7 cellular contexts compared by ENCODE assay signal in the genomic region with DNA sequence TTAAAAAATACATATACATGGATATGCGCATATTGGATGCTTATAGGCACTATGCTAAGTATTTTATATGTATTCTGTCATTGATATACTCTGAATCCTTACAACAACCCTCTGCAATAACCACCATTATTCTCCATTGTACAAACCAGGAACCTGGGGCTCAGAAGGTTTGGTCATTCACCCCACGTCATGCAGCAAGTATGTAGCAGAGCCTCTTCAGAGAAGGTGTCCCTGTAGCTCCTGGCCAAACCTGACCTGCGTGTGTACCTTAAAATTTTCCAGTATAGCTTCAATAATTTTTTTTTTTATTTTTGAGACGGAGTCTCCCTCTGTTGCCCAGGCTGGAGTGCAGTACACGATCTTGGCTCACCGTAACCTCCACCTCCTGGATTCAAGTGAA.
"Had no signal": no experiment of that assay in that cellular context is flagged by ENCODE, and none has a peak within 500 bp of the region (broad histone marks: within the 10 kb centered on the region; RNA-seq: fewer than 3 reads in every experiment).

No MANE protein-coding gene starts in this region.

- H3K4me3 ChIP-seq: K562 had no signal

- ATAC-seq: HepG2, K562 had no signal

- DNase-seq: IMR-90, KBM-7, KG1 had no signal

- H3K4me2 ChIP-seq: KMS-11 had no signal

- H3K9ac ChIP-seq: KMS-11 had no signal

- H3K27ac ChIP-seq: HL-60, KMS-11 had no signal
